ENCODE assay signal across 13 cellular contexts in the genomic region with DNA sequence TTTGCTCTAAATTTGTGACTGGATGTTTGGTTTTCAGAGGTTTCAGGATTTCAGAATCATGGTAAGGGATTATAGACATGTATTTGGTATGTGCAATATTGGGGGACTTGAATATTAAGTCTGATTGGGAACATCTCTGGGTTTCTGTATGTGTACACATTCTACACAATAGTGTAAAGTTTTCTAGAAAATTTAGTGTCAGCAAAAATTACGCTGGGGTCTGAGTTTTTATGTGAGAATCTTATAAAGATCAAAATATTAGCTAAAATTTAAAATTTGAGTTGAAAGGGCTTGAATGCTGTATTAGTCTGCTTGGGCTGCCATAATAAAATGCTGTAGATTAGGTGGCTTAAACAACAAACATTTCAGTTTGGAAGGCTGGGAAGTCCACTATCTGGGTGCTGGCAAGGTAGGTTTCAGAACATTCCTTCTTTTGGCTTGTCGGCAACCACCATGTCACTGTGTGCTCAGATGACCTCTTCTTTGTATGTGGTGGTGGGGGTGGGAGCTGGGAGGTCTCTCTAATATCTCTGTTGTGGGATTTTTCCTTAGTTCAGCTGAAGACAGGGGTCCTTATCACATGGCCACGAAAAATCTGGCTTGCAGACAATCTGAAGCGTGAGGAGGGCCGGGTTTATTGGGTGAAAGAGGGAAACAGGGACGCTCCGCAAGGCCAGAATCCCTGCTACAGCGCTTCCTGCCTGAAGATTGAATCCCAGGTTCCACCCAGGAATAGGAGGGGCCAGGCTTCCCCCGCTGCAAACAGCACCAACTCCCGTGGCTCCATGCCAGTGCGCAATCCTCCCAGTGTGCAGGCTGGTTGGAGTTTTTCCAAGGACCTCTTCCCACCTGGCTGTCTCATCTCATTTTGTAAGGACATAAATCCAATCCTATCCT.
DNase-seq lines count a peak whose midpoint lies in the region; ATAC-seq, FAIRE-seq and TF ChIP-seq lines count a peak whose summit lies in the region.
"Had no signal": no experiment of that assay in that cellular context is flagged by ENCODE, and none has a peak within 500 bp of the region (broad histone marks: within the 10 kb centered on the region; RNA-seq: fewer than 3 reads in every experiment).

No MANE protein-coding gene starts in this region.

- no peaks in the 10 kb centered on the region for H3K79me2 ChIP-seq in HepG2 (ENCODE audit: insufficient read depth, low read length)

- WGBS in body of pancreas, 2 donors: 82 to 85% methylated on average over 11 of the region's 11 CpGs
- 99% methylated on average over 11 of the region's 11 CpGs for WGBS in HepG2 (ENCODE audit: low lambda C conversion rate)

- H3K27ac ChIP-seq in body of pancreas: no peak overlapping the region
- H3K27ac ChIP-seq in HepG2 (ENCODE audit: extremely low read length, insufficient read depth, low read length): no peak overlapping the region
- H3K27ac ChIP-seq: HL-60, pancreas had no signal

- no TSS peak for BruUV-seq in HepG2 (replicated peaks; lab: Mats Ljungman, UMichigan)

- no peak overlapping the region for H3K4me3 Mint-ChIP-seq in effector memory CD8-positive, alpha-beta T cell

- no peaks in the 10 kb centered on the region for H3K9me3 Mint-ChIP-seq in effector memory CD8-positive, alpha-beta T cell

- POLR2A ChIA-PET in HepG2 (lab: Yijun Ruan, JAX): no interaction called here

- ATAC-seq in Right ventricle myocardium inferior: peak; percentile 76
- no peak for ATAC-seq in body of pancreas
- no peak for ATAC-seq in HepG2
- no peak for ATAC-seq in effector memory CD8-positive, alpha-beta T cell (replicated peaks)
- ATAC-seq in GM18520 (IDR thresholded peaks at IDR 0.05; ENCODE audit: unreplicated experiment): no peak

- no peaks in the 10 kb centered on the region for H3K36me3 ChIP-seq in body of pancreas (replicated peaks in 1 of 2; ENCODE audit: insufficient read depth in 1 of 2, low read depth in 2 of 2)
- H3K36me3 ChIP-seq in HepG2 (replicated peaks in 1 of 2; ENCODE audit: control insufficient read depth in 1 of 2, insufficient read depth in 2 of 2, low read length in 2 of 2): no peaks in the 10 kb centered on the region; a peak in 1 of 5 replicates
- H3K36me3 ChIP-seq: pancreas had no signal

- H3K27ac Mint-ChIP-seq in effector memory CD8-positive, alpha-beta T cell: no peak overlapping the region

- no peak for TF ChIP-seq RAD21 in HepG2 (CRISPR knock-in tag; IDR thresholded peaks at IDR 0.05)

- no peaks in the 10 kb centered on the region for H4K20me1 ChIP-seq in HepG2 (ENCODE audit: insufficient read depth, low read length)

- no peak overlapping the region for H3K9ac ChIP-seq in HepG2 (ENCODE audit: insufficient read depth, low read depth, low read length)

- intact Hi-C loops in Right ventricle myocardium inferior (cut with DNase I) (no loop called here), cardiac septum (cut with DNase I) (no loop called here), body of pancreas (cut with DNase I) (no loop called here), HepG2 (cut with micrococcal nuclease; ENCODE audit: unreplicated experiment) (no loop called here)

- H3K27me3 ChIP-seq in body of pancreas (no peaks in the 10 kb centered on the region), HepG2 (ENCODE audit: control insufficient read depth in 1 of 2, insufficient read depth in 2 of 2, low read length in 2 of 2) (no peaks in the 10 kb centered on the region)
- H3K27me3 ChIP-seq: pancreas had no signal

- no peak overlapping the region for H2AFZ ChIP-seq in HepG2 (ENCODE audit: low read length)

- in situ Hi-C loops in HepG2 (cut with HindIII; ENCODE audit: extremely low pct_ligation_motif_present, low pct_unique_long_range_greater_than_20kb): no loop called here

- H3K4me3 ChIP-seq in body of pancreas (no peak overlapping the region), HepG2 (replicated peaks in 1 of 3; ENCODE audit: insufficient read depth in 1 of 3, low read depth in 2 of 3, low read length in 3 of 3) (no peak overlapping the region)
- H3K4me3 ChIP-seq: pancreas had no signal

- no peak overlapping the region for H3K4me2 ChIP-seq in HepG2 (ENCODE audit: low read depth, low read length)

- no peaks in the 10 kb centered on the region for H3K36me3 Mint-ChIP-seq in effector memory CD8-positive, alpha-beta T cell (ENCODE audit: insufficient read depth)

- no peaks in the 10 kb centered on the region for H3K27me3 Mint-ChIP-seq in effector memory CD8-positive, alpha-beta T cell

- DNase-seq in Right ventricle myocardium inferior (ENCODE audit: missing footprints) (peak; percentile 79), cardiac septum (ENCODE audit: low spot score) (no peak), body of pancreas (peak in 3 of 4 donors; percentile 16 to 36 (median 21)), HepG2 (ENCODE audit: low spot score) (no peak), DMS79 treated with DMSO at 0.1 percent for 48 hours (lab: John Stamatoyannopoulos, UW) (no peak), frontal cortex (ENCODE audit: low spot score in 2 of 2) (no peak)
- no peak for DNase-seq in effector memory CD8-positive, alpha-beta T cell
- DNase-seq: activated CD4-positive, alpha-beta T cell treated with anti-CD3 and anti-CD28 coated beads, Interleukin-2, amount 50 U/mL, for 1 hour; glutamatergic neuron had no signal

- no peaks in the 10 kb centered on the region for H3K9me3 ChIP-seq in body of pancreas
- no peaks in the 10 kb centered on the region for H3K9me3 ChIP-seq in HepG2 (ENCODE audit: low read length)
- H3K9me3 ChIP-seq: pancreas had no signal

- H3K4me1 Mint-ChIP-seq in effector memory CD8-positive, alpha-beta T cell (ENCODE audit: low read depth in 2 of 2): peaks cover 21 to 22% of the 10 kb centered on the region in 2 donors

- FAIRE-seq in HepG2 (lab: Jason Lieb, UNC): no peak
- no peak for FAIRE-seq in frontal cortex (lab: Jason Lieb, UNC)
- FAIRE-seq: astrocyte had no signal

- no peak for TF ChIP-seq EP300 in HepG2 (IDR thresholded peaks at IDR 0.05; ENCODE audit: low read depth in 2 of 2, low read length in 2 of 2)
- TF ChIP-seq EP300 in HepG2 (CRISPR knock-in tag; IDR thresholded peaks at IDR 0.05; ENCODE audit: borderline replicate concordance): no peak

- TF ChIP-seq CTCF in body of pancreas (IDR thresholded peaks at IDR 0.05) (no peak), HepG2 (CRISPR knock-in tag; IDR thresholded peaks at IDR 0.05) (no peak)

- CTCF ChIA-PET in HepG2 (lab: Yijun Ruan, JAX; ENCODE audit: low intra/inter-chr PET ratio, low total read pairs): no interaction called here

- H3K4me1 ChIP-seq in body of pancreas: no peaks in the 10 kb centered on the region
- H3K4me1 ChIP-seq in HepG2 (ENCODE audit: insufficient read depth, low read length): no peaks in the 10 kb centered on the region
- H3K4me1 ChIP-seq: pancreas had no signal

- TF ChIP-seq POLR2A in body of pancreas (IDR thresholded peaks at IDR 0.05): no peak
- TF ChIP-seq POLR2A in HepG2 (IDR thresholded peaks at IDR 0.05; ENCODE audit: insufficient read depth in 1 of 2, low read depth in 2 of 2, low read length in 2 of 2): no peak

TF ChIP-seq in HepG2, 621 proteins besides CTCF, POLR2A, EP300 and RAD21:
- no peak for TF ChIP-seq TCF7 (IDR thresholded peaks at IDR 0.05; ENCODE audit: low read depth)
- TF ChIP-seq, protein P1, sequence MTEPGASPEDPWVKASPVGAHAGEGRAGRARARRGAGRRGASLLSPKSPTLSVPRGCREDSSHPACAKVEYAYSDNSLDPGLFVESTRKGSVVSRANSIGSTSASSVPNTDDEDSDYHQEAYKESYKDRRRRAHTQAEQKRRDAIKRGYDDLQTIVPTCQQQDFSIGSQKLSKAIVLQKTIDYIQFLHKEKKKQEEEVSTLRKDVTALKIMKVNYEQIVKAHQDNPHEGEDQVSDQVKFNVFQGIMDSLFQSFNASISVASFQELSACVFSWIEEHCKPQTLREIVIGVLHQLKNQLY (CRISPR knock-in tag; IDR thresholded peaks at IDR 0.05): no peak
- TF ChIP-seq MAFF (IDR thresholded peaks at IDR 0.05; ENCODE audit: low read depth, low read length): peak; percentile 89
- TF ChIP-seq ZNF510 (CRISPR knock-in tag; IDR thresholded peaks at IDR 0.05; ENCODE audit: low read depth): no peak
- no peak for TF ChIP-seq TRIM24 (CRISPR knock-in tag; IDR thresholded peaks at IDR 0.05)
- TF ChIP-seq MAFK (conservative IDR thresholded peaks at IDR 0.05 in 1 of 2, IDR thresholded peaks at IDR 0.05 in 1 of 2; ENCODE audit: low read length in 2 of 2): peak; percentile 93 to 94
- TF ChIP-seq THYN1 (CRISPR knock-in tag; IDR thresholded peaks at IDR 0.05; ENCODE audit: borderline replicate concordance, low read depth): no peak
- no peak for TF ChIP-seq SRSF4 (IDR thresholded peaks at IDR 0.05; ENCODE audit: low read depth, low read length, poor library complexity, severe bottlenecking)

Comparison
In these comparisons a context has a peak if more than half of its experiments do, and no peak if none do; other contexts are left out.
1. DNase-seq: peak in Right ventricle myocardium inferior (single experiment) and body of pancreas (3 of 4); none in cardiac septum (single experiment), HepG2 (single experiment), DMS79 treated with DMSO at 0.1 percent for 48 hours (single experiment), effector memory CD8-positive, alpha-beta T cell (0 of 3) and frontal cortex (0 of 2).